In genomic region chr22:16679191-16679834, GRCh38 we compare ENCODE assay signal across 5 cellular contexts.
A peak's percentile ranks its signal among the peaks of the same experiment; 100 is the strongest.
DNase-seq lines count a peak whose midpoint lies in the region; ATAC-seq, FAIRE-seq and TF ChIP-seq lines count a peak whose summit lies in the region.
"Not testable (repeated sequence)": the region's sequence is repeated elsewhere in the genome, so short reads cannot be mapped to it uniquely, and the experiment has no call there.

No MANE protein-coding gene starts in this region.

- not testable (repeated sequence) for H3K79me2 ChIP-seq in astrocyte (ENCODE audit: insufficient read depth, low read length); endothelial cell of umbilical vein (ENCODE audit: control insufficient read depth, insufficient read depth, low read length)

- not testable (repeated sequence) for H3K36me3 ChIP-seq in astrocyte (ENCODE audit: insufficient read depth, low read length); endothelial cell of umbilical vein (ENCODE audit: control insufficient read depth in 2 of 2, extremely low read depth in 1 of 2, insufficient read depth in 2 of 2, low read length in 2 of 2); kidney (ENCODE audit: control insufficient read depth in 1 of 2, insufficient read depth in 2 of 2, low read length in 2 of 2)

- not testable (repeated sequence) for H3K27ac ChIP-seq in astrocyte (ENCODE audit: low read depth, low read length); endothelial cell of umbilical vein (ENCODE audit: insufficient read depth, low read depth, low read length); kidney (ENCODE audit: low read depth in 2 of 2, low read length in 2 of 2)

- H3K4me2 ChIP-seq in astrocyte (ENCODE audit: low read length); endothelial cell of umbilical vein (ENCODE audit: insufficient read depth, low read length): not testable (repeated sequence)

- H3K4me3 ChIP-seq in astrocyte (ENCODE audit: insufficient read depth, low read depth, low read length); endothelial cell of umbilical vein (replicated peaks in 1 of 3; ENCODE audit: insufficient read depth in 1 of 3, low read depth in 1 of 3, low read length in 3 of 3); kidney (ENCODE audit: low read length in 2 of 2): not testable (repeated sequence)

- not testable (repeated sequence) for DNase-seq in astrocyte (ENCODE audit: low read depth); endothelial cell of umbilical vein (ENCODE audit: low read depth, low spot score); kidney; stimulated activated naive CD8-positive, alpha-beta T cell treated with anti-CD3 and anti-CD28 coated beads, Interleukin-15, amount 100 ng/mL, for 72 hours

- not testable (repeated sequence) for H3K27me3 Mint-ChIP-seq in astrocyte (ENCODE audit: low read depth, unreplicated experiment)
- peaks cover 12% of the 10 kb centered on the region for H3K27me3 Mint-ChIP-seq in stimulated activated naive CD8-positive, alpha-beta T cell treated with anti-CD3 and anti-CD28 coated beads, Interleukin-15, amount 100 ng/mL, for 72 hours

- intact Hi-C loops in endothelial cell of umbilical vein (cut with micrococcal nuclease); kidney (cut with DNase I): not testable (repeated sequence)

- H3K9me1 ChIP-seq in endothelial cell of umbilical vein (replicated peaks; ENCODE audit: control insufficient read depth, extremely low read depth, insufficient read depth, low read length), result not testable (repeated sequence)

- H4K20me1 ChIP-seq in astrocyte (ENCODE audit: insufficient read depth, low read length); endothelial cell of umbilical vein (replicated peaks; ENCODE audit: control insufficient read depth, extremely low read depth, insufficient read depth, low read length): not testable (repeated sequence)

- not testable (repeated sequence) for H2AFZ ChIP-seq in astrocyte (ENCODE audit: low read depth, low read length); endothelial cell of umbilical vein (ENCODE audit: low read depth, low read length)

- TF ChIP-seq POLR2A in endothelial cell of umbilical vein (IDR thresholded peaks at IDR 0.05; ENCODE audit: low read depth, low read length), result not testable (repeated sequence)

- H3K9me3 Mint-ChIP-seq in astrocyte (ENCODE audit: unreplicated experiment); stimulated activated naive CD8-positive, alpha-beta T cell treated with anti-CD3 and anti-CD28 coated beads, Interleukin-15, amount 100 ng/mL, for 72 hours: not testable (repeated sequence)

- not testable (repeated sequence) for H3K9ac ChIP-seq in astrocyte (ENCODE audit: low read length); endothelial cell of umbilical vein (replicated peaks; ENCODE audit: extremely low read depth, insufficient read depth, low read length); kidney (ENCODE audit: low read length in 2 of 2)

- dilution Hi-C loops in endothelial cell of umbilical vein (cut with MboI; ENCODE audit: extremely low pct_ligation_motif_present, low sequenced_read_pairs), result not testable (repeated sequence)

- not testable (repeated sequence) for H3K4me3 Mint-ChIP-seq in astrocyte (ENCODE audit: unreplicated experiment); stimulated activated naive CD8-positive, alpha-beta T cell treated with anti-CD3 and anti-CD28 coated beads, Interleukin-15, amount 100 ng/mL, for 72 hours

- FAIRE-seq in astrocyte (lab: Jason Lieb, UNC) (peak; percentile 23), colon (lab: Jason Lieb, UNC) (peak; percentile 73), endothelial cell of umbilical vein (lab: Jason Lieb, UNC) (peak; percentile 66), kidney (lab: Jason Lieb, UNC) (peak; percentile 77)

- not testable (repeated sequence) for H3K27ac Mint-ChIP-seq in astrocyte (ENCODE audit: unreplicated experiment)
- peak overlapping the region; percentile 27 to 31 for H3K27ac Mint-ChIP-seq in stimulated activated naive CD8-positive, alpha-beta T cell treated with anti-CD3 and anti-CD28 coated beads, Interleukin-15, amount 100 ng/mL, for 72 hours

- ATAC-seq in stimulated activated naive CD8-positive, alpha-beta T cell treated with anti-CD3 and anti-CD28 coated beads, Interleukin-15, amount 100 ng/mL, for 72 hours, result not testable (repeated sequence)

- not testable (repeated sequence) for BruUV-seq in endothelial cell of umbilical vein (replicated peaks; lab: Mats Ljungman, UMichigan)

- not testable (repeated sequence) for TF ChIP-seq CTCF in astrocyte (IDR thresholded peaks at IDR 0.05; ENCODE audit: insufficient read depth, low read depth, low read length); endothelial cell of umbilical vein (IDR thresholded peaks at IDR 0.05; ENCODE audit: extremely low read depth in 1 of 2, insufficient read depth in 1 of 2, low read depth in 1 of 2, low read length in 2 of 2); kidney (IDR thresholded peaks at IDR 0.05; ENCODE audit: borderline replicate concordance, extremely low read depth, insufficient read depth)

- not testable (repeated sequence) for H3K36me3 Mint-ChIP-seq in astrocyte (ENCODE audit: low read depth, unreplicated experiment)

- POLR2A ChIA-PET in endothelial cell of umbilical vein (lab: Charles Lee), result not testable (repeated sequence)

- not testable (repeated sequence) for H3K9me3 ChIP-seq in astrocyte (ENCODE audit: insufficient read depth, low read depth, low read length); endothelial cell of umbilical vein (replicated peaks; ENCODE audit: control insufficient read depth, insufficient read depth, low read length); kidney (ENCODE audit: control insufficient read depth in 1 of 2, low read length in 2 of 2)

- not testable (repeated sequence) for H3K27me3 ChIP-seq in astrocyte (ENCODE audit: insufficient read depth, low read length); endothelial cell of umbilical vein (ENCODE audit: control insufficient read depth in 2 of 2, insufficient read depth in 2 of 2, low read length in 2 of 2)

- not testable (repeated sequence) for H3K4me1 ChIP-seq in astrocyte (ENCODE audit: insufficient read depth, low read length); endothelial cell of umbilical vein (ENCODE audit: control insufficient read depth, extremely low read depth, insufficient read depth, low read length); kidney (ENCODE audit: control insufficient read depth in 1 of 2, insufficient read depth in 1 of 2, low read depth in 1 of 2, low read length in 2 of 2)

- not testable (repeated sequence) for H3K4me1 Mint-ChIP-seq in astrocyte (ENCODE audit: low read depth, unreplicated experiment); stimulated activated naive CD8-positive, alpha-beta T cell treated with anti-CD3 and anti-CD28 coated beads, Interleukin-15, amount 100 ng/mL, for 72 hours

- CTCF ChIA-PET in endothelial cell of umbilical vein (lab: Charles Lee), result not testable (repeated sequence)
